ENCODE assay signal across 22 cellular contexts in genomic region chr18:61475931-61476330, GRCh38.
DNase-seq lines count a peak whose midpoint lies in the region; ATAC-seq and TF ChIP-seq lines count a peak whose summit lies in the region.
"Had no signal": no experiment of that assay in that cellular context is flagged by ENCODE, and none has a peak within 500 bp of the region (broad histone marks: within the 10 kb centered on the region; RNA-seq: fewer than 3 reads in every experiment).

No MANE protein-coding gene starts in this region.

- H3K79me2 ChIP-seq in MM.1S (ENCODE audit: low read length): no peaks in the 10 kb centered on the region

- TF ChIP-seq CTCF in MM.1S (IDR thresholded peaks at IDR 0.05; ENCODE audit: low read length): no peak

- H3K9ac ChIP-seq in MM.1S (ENCODE audit: low read length): no peak overlapping the region

- H3K27ac ChIP-seq in MM.1S (ENCODE audit: low read length): no peak overlapping the region

- no peak for ATAC-seq in HG02610 (IDR thresholded peaks at IDR 0.05; ENCODE audit: unreplicated experiment)
- ATAC-seq: GM23338, HCT116, HepG2 had no signal

- H3F3A ChIP-seq in MM.1S (ENCODE audit: insufficient read depth, low read length): no peaks in the 10 kb centered on the region

- no peaks in the 10 kb centered on the region for H3K36me3 ChIP-seq in MM.1S (replicated peaks; ENCODE audit: insufficient read depth, low read length)
- H3K36me3 ChIP-seq: BE2C had no signal

- H3K4me3 ChIP-seq in MM.1S (ENCODE audit: low read length): no peak overlapping the region
- H3K4me3 ChIP-seq: GM23338 had no signal

- DNase-seq in Daoy (ENCODE audit: low read depth): peak; percentile 29
- peak; percentile 14 for DNase-seq in ELR (ENCODE audit: low read depth)
- DNase-seq in NCI-H69 (lab: John Stamatoyannopoulos, UW): peak; percentile 32
- DNase-seq in iris pigment epithelial cell (ENCODE audit: low read depth): peak; percentile 59
- no peak for DNase-seq in MM.1S
- DNase-seq in NCI-H2196 treated with DMSO at 0.1 percent for 48 hours (lab: John Stamatoyannopoulos, UW; ENCODE audit: unreplicated experiment): no peak
- DNase-seq in Ammon's horn (ENCODE audit: low spot score): no peak
- DNase-seq: 8988T; BE2C; C1 segment of cervical spinal cord; CD4-positive, CD25-positive, alpha-beta regulatory T cell; CD8-positive, alpha-beta memory T cell; DMS153; DMS79; GDM1; H7; HFFc6; KBM-7 had no signal

- H3K4me1 ChIP-seq in MM.1S (ENCODE audit: low read length): no peaks in the 10 kb centered on the region
- H3K4me1 ChIP-seq: BE2C had no signal

- H3K4me2 ChIP-seq in MM.1S (ENCODE audit: low read depth, low read length): no peak overlapping the region
- H3K4me2 ChIP-seq: GM23338 had no signal

- no peaks in the 10 kb centered on the region for H4K20me1 ChIP-seq in MM.1S (ENCODE audit: insufficient read depth, low read length)

- no peaks in the 10 kb centered on the region for H3K9me2 ChIP-seq in MM.1S (replicated peaks; ENCODE audit: insufficient read depth, low read length)

- H3K27me3 ChIP-seq in MM.1S (replicated peaks; ENCODE audit: insufficient read depth, low read length): no peaks in the 10 kb centered on the region

- H3K9me3 ChIP-seq in MM.1S (replicated peaks; ENCODE audit: insufficient read depth, low read length): no peaks in the 10 kb centered on the region
- H3K9me3 ChIP-seq: BE2C had no signal

- no peak overlapping the region for H2AFZ ChIP-seq in MM.1S (ENCODE audit: low read length)
- H2AFZ ChIP-seq: GM23338 had no signal

Comparison
In these comparisons a context has a peak if more than half of its experiments do, and no peak if none do; other contexts are left out.
1. DNase-seq: peak in Daoy (single experiment), ELR (single experiment), NCI-H69 (single experiment) and iris pigment epithelial cell (single experiment); none in MM.1S (single experiment), NCI-H2196 treated with DMSO at 0.1 percent for 48 hours (single experiment) and Ammon's horn (single experiment).